In the genomic region with DNA sequence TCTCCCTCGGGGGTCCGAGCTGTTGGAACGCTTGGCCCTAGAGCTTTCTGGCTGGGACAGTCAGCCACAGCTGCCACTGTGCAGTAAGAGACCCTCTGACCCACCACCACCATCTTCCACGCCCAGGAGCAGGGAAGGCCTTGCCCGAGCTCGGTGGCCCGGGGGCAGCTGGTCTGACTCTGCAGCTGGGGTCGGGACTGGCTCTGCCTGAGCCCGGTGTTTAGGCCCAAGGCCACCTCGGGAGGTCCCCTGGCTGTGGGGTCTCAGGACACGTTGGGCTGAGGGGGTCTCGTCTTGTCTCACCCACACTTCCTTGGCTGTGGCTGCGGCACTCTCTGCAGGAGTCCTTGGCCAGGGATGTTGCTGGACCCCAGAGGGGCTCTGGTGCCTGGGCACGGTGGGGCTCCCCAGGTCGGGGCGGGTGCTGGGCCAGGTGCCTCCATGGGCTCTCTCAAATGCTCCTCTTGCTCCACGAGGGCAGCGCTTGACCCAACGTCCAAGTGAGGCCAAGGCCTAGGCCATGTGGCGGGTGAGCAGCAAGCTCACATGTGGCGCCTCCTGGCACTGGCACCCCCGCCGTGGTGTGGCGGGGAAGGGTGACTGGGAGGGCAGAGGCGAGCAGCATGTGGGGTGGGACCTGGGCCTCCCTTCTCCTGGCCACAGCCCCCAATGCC, we compare ENCODE assay signal across 1 cellular context.
TF ChIP-seq lines count a peak whose summit lies in the region.

No MANE protein-coding gene starts in this region.

TF ChIP-seq in HCT116, 20 proteins besides CTCF, POLR2A, EP300 and RAD21 (continued from another document):
- TF ChIP-seq, protein P1, sequence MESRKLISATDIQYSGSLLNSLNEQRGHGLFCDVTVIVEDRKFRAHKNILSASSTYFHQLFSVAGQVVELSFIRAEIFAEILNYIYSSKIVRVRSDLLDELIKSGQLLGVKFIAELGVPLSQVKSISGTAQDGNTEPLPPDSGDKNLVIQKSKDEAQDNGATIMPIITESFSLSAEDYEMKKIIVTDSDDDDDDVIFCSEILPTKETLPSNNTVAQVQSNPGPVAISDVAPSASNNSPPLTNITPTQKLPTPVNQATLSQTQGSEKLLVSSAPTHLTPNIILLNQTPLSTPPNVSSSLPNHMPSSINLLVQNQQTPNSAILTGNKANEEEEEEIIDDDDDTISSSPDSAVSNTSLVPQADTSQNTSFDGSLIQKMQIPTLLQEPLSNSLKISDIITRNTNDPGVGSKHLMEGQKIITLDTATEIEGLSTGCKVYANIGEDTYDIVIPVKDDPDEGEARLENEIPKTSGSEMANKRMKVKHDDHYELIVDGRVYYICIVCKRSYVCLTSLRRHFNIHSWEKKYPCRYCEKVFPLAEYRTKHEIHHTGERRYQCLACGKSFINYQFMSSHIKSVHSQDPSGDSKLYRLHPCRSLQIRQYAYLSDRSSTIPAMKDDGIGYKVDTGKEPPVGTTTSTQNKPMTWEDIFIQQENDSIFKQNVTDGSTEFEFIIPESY (IDR thresholded peaks at IDR 0.05; ENCODE audit: extremely low read depth, insufficient replicate concordance, low read length): no peak
- no peak for TF ChIP-seq POLR2AphosphoS5 (IDR thresholded peaks at IDR 0.05; ENCODE audit: low read depth, low read length)
- TF ChIP-seq MAX (IDR thresholded peaks at IDR 0.05): no peak
- TF ChIP-seq TCF7L2 (IDR thresholded peaks at IDR 0.05; ENCODE audit: borderline replicate concordance, extremely low read depth, insufficient read depth, insufficient read length): no peak
- no peak for TF ChIP-seq YY1 (IDR thresholded peaks at IDR 0.05; ENCODE audit: extremely low read depth, insufficient replicate concordance, low read depth, low read length)
- TF ChIP-seq JUND (IDR thresholded peaks at IDR 0.05): no peak
- no peak for TF ChIP-seq SIN3A (IDR thresholded peaks at IDR 0.05; ENCODE audit: low read depth)
- TF ChIP-seq, protein P2, sequence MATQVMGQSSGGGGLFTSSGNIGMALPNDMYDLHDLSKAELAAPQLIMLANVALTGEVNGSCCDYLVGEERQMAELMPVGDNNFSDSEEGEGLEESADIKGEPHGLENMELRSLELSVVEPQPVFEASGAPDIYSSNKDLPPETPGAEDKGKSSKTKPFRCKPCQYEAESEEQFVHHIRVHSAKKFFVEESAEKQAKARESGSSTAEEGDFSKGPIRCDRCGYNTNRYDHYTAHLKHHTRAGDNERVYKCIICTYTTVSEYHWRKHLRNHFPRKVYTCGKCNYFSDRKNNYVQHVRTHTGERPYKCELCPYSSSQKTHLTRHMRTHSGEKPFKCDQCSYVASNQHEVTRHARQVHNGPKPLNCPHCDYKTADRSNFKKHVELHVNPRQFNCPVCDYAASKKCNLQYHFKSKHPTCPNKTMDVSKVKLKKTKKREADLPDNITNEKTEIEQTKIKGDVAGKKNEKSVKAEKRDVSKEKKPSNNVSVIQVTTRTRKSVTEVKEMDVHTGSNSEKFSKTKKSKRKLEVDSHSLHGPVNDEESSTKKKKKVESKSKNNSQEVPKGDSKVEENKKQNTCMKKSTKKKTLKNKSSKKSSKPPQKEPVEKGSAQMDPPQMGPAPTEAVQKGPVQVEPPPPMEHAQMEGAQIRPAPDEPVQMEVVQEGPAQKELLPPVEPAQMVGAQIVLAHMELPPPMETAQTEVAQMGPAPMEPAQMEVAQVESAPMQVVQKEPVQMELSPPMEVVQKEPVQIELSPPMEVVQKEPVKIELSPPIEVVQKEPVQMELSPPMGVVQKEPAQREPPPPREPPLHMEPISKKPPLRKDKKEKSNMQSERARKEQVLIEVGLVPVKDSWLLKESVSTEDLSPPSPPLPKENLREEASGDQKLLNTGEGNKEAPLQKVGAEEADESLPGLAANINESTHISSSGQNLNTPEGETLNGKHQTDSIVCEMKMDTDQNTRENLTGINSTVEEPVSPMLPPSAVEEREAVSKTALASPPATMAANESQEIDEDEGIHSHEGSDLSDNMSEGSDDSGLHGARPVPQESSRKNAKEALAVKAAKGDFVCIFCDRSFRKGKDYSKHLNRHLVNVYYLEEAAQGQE (IDR thresholded peaks at IDR 0.05; ENCODE audit: low read depth): no peak
- no peak for TF ChIP-seq CEBPB (IDR thresholded peaks at IDR 0.05; ENCODE audit: low read depth)
- TF ChIP-seq EZH2phosphoT487 (IDR thresholded peaks at IDR 0.05; ENCODE audit: borderline replicate concordance): no peak
- no peak for TF ChIP-seq FOSL1 (IDR thresholded peaks at IDR 0.05; ENCODE audit: low read depth)
- no peak for TF ChIP-seq EGR1 (IDR thresholded peaks at IDR 0.05; ENCODE audit: low read depth)
